8 cellular contexts compared by ENCODE assay signal in genomic region chr5:128081111-128081865, GRCh38. TPM values are rescaled to one million over a fixed set of nuclear protein-coding genes. Genes with fewer than 3 reads are reported as not detected.
A peak's percentile ranks its signal among the peaks of the same experiment; 100 is the strongest.
DNase-seq lines count a peak whose midpoint lies in the region; ATAC-seq, FAIRE-seq and TF ChIP-seq lines count a peak whose summit lies in the region.

No MANE protein-coding gene starts in this region.

- peak overlapping the region; percentile 86 for H3K4me2 ChIP-seq in A549

- no peaks in the 10 kb centered on the region for H3K27me3 ChIP-seq in HAP-1 (ENCODE audit: low read depth)

- H3K9me3 ChIP-seq in A549 (no peaks in the 10 kb centered on the region), HAP-1 (no peaks in the 10 kb centered on the region)

- no peaks in the 10 kb centered on the region for H3K9me3 Mint-ChIP-seq in activated naive CD4-positive, alpha-beta T cell treated with anti-CD3 and anti-CD28 coated beads, Interleukin-2, amount 50 U/mL, for 72 hours

- H3K36me3 ChIP-seq in HAP-1 (replicated peaks) = no peaks in the 10 kb centered on the region

- TF ChIP-seq POLR2A in A549 (IDR thresholded peaks at IDR 0.05; ENCODE audit: low read length) (no peak), GM12891 (IDR thresholded peaks at IDR 0.05; ENCODE audit: low read depth, low read length) (no peak), erythroblast (IDR thresholded peaks at IDR 0.05; ENCODE audit: low read length) (no peak)

- H3K4me3 ChIP-seq in A549 (peak overlapping the region; percentile 88), HAP-1 (no peak overlapping the region)

- TF ChIP-seq RAD21 in A549 (conservative IDR thresholded peaks at IDR 0.05 in 1 of 2, IDR thresholded peaks at IDR 0.05 in 1 of 2) = no peak

- peak overlapping the region; percentile 95 to 99 for H3K27ac ChIP-seq in A549

- peaks cover 15 to 19% of the 10 kb centered on the region in 2 donors for H3K36me3 Mint-ChIP-seq in activated naive CD4-positive, alpha-beta T cell treated with anti-CD3 and anti-CD28 coated beads, Interleukin-2, amount 50 U/mL, for 72 hours

- TF ChIP-seq CTCF in A549 (IDR thresholded peaks at IDR 0.05) = no peak

- CTCF ChIA-PET in A549 (lab: Yijun Ruan, JAX) = interaction anchor here (0.7 to 1.5 kb wide), 5 partner anchors 9 to 203 kb away, joined by 3 to 4 read pairs (median 3); no protein-coding TSS in a partner anchor

- FAIRE-seq in A549 (lab: Jason Lieb, UNC) = no peak
- FAIRE-seq in GM12891 (lab: Jason Lieb, UNC) = peak; percentile 55

- ATAC-seq in A549 = peak in 1 of 2 experiments; percentile 10; a peak in 2 of 6 replicates
- ATAC-seq in activated naive CD4-positive, alpha-beta T cell treated with anti-CD3 and anti-CD28 coated beads, Interleukin-2, amount 50 U/mL, for 72 hours = no peak

- H3K27ac Mint-ChIP-seq in activated naive CD4-positive, alpha-beta T cell treated with anti-CD3 and anti-CD28 coated beads, Interleukin-2, amount 50 U/mL, for 72 hours = peak overlapping the region; percentile 93 to 97

- DNase-seq in A549 (ENCODE audit: low read depth in 1 of 2, low spot score in 1 of 2) (peak; percentile 38 to 42), GM12891 (ENCODE audit: insufficient read length, low spot score) (no peak), lung microvascular endothelial cell (ENCODE audit: low read depth in 2 of 2) (peak; percentile 26 to 29), HAP-1 (ENCODE audit: low spot score in 2 of 2) (no peak), NCI-H510A (lab: John Stamatoyannopoulos, UW) (no peak), NOMO-1 treated with dmso at 0.1 percent for 144 hours (lab: John Stamatoyannopoulos, UW; ENCODE audit: unreplicated experiment) (no peak), erythroblast (lab: John Stamatoyannopoulos, UW) (no peak)
- DNase-seq in activated naive CD4-positive, alpha-beta T cell treated with anti-CD3 and anti-CD28 coated beads, Interleukin-2, amount 50 U/mL, for 72 hours (ENCODE audit: low spot score in 2 of 2) = no peak

- TF ChIP-seq EP300 in A549 (IDR thresholded peaks at IDR 0.05) = no peak

- in situ Hi-C loops in HAP-1 (cut with MboI; ENCODE audit: low sequenced_read_pairs) = no loop called here

- 40% methylated on average over 5 of the region's 5 CpGs for WGBS in A549 (ENCODE audit: missing lambda C conversion rate)

- H3K4me1 ChIP-seq in A549 (peaks cover 42% of the 10 kb centered on the region; the same call in 2 of the 3 replicates), HAP-1 (peaks cover 21% of the 10 kb centered on the region)

- POLR2A ChIA-PET in A549 (lab: Yijun Ruan, JAX) = interaction anchor here (0.6 to 1.5 kb wide), 3 partner anchors 70 to 197 kb away, joined by 4 read pairs; no protein-coding TSS in a partner anchor

TF ChIP-seq in A549, 52 proteins besides CTCF, POLR2A, EP300 and RAD21:
- TF ChIP-seq BHLHE40 (IDR thresholded peaks at IDR 0.05; ENCODE audit: low read depth, low read length) (no peak), MAX (IDR thresholded peaks at IDR 0.05) (no peak), ESRRA (IDR thresholded peaks at IDR 0.05; ENCODE audit: borderline replicate concordance, low read length) (no peak), HDAC2 (IDR thresholded peaks at IDR 0.05) (no peak), HOXA7 (CRISPR knock-in tag; IDR thresholded peaks at IDR 0.05) (no peak), POLR2AphosphoS2 (conservative IDR thresholded peaks at IDR 0.05; ENCODE audit: low read length) (no peak)

TF ChIP-seq in GM12891, 5 proteins besides CTCF, POLR2A, EP300 and RAD21:
- TF ChIP-seq PAX5 (IDR thresholded peaks at IDR 0.05; ENCODE audit: insufficient read depth, low read length, severe bottlenecking) (no peak), TAF1 (IDR thresholded peaks at IDR 0.05; ENCODE audit: low read depth, low read length) (no peak), SPI1 (IDR thresholded peaks at IDR 0.05; ENCODE audit: low read depth, low read length) (no peak)
TF ChIP-seq in GM12891: peak in this region for 0.

RNA-seq across cellular contexts. Expression of gene SLC12A2, which starts 2.3 kb away (rescaled TPM):
- polyA plus RNA-seq in A549 (2011; rRNA removed) (90.9 and 99.9 TPM in 2 replicates), A549 (2017; fragmentation: RNase III; extraction: RNeasy Plus Mini Kit Qiagen cat#74134 plus additional on column Dnase treatment) (15.0 to 19.6 TPM (median 17.1 TPM) in 3 replicates)
- 7.4 and 9.0 TPM in 2 replicates for polyA plus RNA-seq in A549 (2012; cell fraction: cytosol; rRNA removed)
- polyA plus RNA-seq in A549 (2012; cell fraction: nucleus; rRNA removed) = 9.0 and 11.1 TPM in 2 replicates
- 130 and 147 TPM in 2 replicates for polyA minus RNA-seq in A549 (2011; rRNA and poly(A)+ RNA removed)
- polyA plus RNA-seq in GM12891 (2012; ENCODE audit: low read depth, missing spikeins) = 5.6 TPM
- total RNA-seq in activated naive CD4-positive, alpha-beta T cell treated with anti-CD3 and anti-CD28 coated beads, Interleukin-2, amount 50 U/mL, for 72 hours = 10 to 100 TPM; 10.5 to 14.0 TPM
- 16.9 and 50.8 TPM in 2 replicates for total RNA-seq in lung microvascular endothelial cell

Comparison
In these comparisons a context has a peak if more than half of its experiments do, and no peak if none do; other contexts are left out.
1. DNase-seq: peak in A549 (2 of 2) and lung microvascular endothelial cell (2 of 2); none in GM12891 (single experiment), activated naive CD4-positive, alpha-beta T cell treated with anti-CD3 and anti-CD28 coated beads, Interleukin-2, amount 50 U/mL, for 72 hours (0 of 2), HAP-1 (0 of 2), NCI-H510A (single experiment), NOMO-1 treated with dmso at 0.1 percent for 144 hours (single experiment) and erythroblast (0 of 2).